Comparison of ENCODE assay signal across 7 cellular contexts in the genomic region with DNA sequence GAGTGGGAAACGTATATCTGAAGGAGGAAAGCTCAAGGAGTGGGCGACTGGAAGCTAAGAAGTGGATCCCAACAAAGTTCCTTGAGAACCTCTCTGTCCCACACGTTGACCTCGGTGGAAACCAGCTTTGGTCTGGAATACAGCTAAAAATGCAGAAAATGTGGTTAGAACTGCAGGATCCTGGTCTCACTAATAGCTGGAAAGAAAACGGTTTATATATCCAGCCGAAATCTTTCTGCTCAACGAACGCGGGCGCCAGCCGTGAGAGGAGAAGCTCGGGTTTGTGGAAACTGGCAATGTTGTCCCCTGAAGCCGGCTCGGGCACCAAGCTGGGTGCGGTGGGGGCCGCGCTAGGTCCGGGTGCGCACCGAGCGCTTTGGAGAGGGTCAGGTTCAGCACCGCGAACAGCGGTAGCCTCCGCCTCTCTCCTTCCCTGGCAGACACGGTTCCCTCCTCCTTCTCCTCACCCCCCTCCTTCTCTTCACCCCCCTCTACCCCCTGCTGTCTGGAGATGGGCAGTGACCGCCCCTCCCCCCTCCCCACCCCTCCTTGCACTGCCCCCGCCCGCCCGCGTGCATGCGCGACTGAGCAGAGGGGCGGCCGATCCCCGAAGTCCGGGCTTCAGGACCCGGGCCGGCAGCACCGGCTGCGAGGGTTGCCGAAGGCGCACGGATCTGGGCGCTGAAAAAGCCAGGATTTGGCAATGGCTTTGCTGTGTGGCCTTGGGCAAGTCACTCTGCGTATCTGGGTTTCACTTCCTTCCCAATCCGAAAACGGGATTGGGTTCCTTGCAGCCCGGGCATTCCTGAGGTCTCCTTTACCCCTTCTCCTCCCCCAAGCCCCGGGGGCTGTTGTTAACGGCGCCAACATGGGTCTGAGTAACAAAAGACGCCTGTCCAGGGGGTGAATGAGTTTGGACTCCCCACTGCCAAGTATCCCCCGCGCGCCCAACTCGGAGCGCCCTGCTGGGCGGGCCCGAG. TPM values are rescaled to one million over a fixed set of nuclear protein-coding genes. Genes with fewer than 3 reads are reported as not detected.
DNase-seq lines count a peak whose midpoint lies in the region; ATAC-seq and TF ChIP-seq lines count a peak whose summit lies in the region.

A gene with protein sequence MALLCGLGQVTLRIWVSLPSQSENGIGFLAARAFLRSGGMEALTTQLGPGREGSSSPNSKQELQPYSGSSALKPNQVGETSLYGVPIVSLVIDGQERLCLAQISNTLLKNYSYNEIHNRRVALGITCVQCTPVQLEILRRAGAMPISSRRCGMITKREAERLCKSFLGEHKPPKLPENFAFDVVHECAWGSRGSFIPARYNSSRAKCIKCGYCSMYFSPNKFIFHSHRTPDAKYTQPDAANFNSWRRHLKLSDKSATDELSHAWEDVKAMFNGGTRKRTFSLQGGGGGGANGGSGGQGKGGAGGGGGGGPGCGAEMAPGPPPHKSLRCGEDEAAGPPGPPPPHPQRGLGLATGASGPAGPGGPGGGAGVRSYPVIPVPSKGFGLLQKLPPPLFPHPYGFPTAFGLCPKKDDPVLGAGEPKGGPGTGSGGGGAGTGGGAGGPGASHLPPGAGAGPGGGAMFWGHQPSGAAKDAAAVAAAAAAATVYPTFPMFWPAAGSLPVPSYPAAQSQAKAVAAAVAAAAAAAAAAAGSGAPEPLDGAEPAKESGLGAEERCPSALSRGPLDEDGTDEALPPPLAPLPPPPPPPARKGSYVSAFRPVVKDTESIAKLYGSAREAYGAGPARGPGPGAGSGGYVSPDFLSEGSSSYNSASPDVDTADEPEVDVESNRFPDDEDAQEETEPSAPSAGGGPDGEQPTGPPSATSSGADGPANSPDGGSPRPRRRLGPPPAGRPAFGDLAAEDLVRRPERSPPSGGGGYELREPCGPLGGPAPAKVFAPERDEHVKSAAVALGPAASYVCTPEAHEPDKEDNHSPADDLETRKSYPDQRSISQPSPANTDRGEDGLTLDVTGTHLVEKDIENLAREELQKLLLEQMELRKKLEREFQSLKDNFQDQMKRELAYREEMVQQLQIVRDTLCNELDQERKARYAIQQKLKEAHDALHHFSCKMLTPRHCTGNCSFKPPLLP (plus strand): TSS at position 610 of the 980 bp plus-strand sequence. CDS start 94 bp downstream, at position 704.

- H3K27me3 ChIP-seq in psoas muscle (ENCODE audit: insufficient read depth in 3 of 3, low read length in 2 of 3): peaks cover 0 to 100% (median 70%) of the 10 kb centered on the region in 3 donors

- 2% methylated on average over 51 to 59 of the region's 60 CpGs for WGBS in psoas muscle, 3 donors

- intact Hi-C loops in psoas muscle (cut with DNase I): no loop called here

- DNase-seq in GM20000 (ENCODE audit: low spot score) (peak; percentile 73), SK-N-MC (ENCODE audit: low read depth, low spot score) (no peak), fibroblast of gingiva (ENCODE audit: low read depth) (peak; percentile 20), psoas muscle (peak in 1 of 2 donors; percentile 46), nucleus accumbens (lab: John Stamatoyannopoulos, UW) (no peak), foreskin melanocyte (no peak), NCI-H1436 (lab: John Stamatoyannopoulos, UW) (no peak)

- no peak within 1 kb of the TSS for H3K9ac ChIP-seq in SK-N-MC (ENCODE audit: insufficient read length)

- no peak for TF ChIP-seq CTCF in GM20000 (IDR thresholded peaks at IDR 0.05; ENCODE audit: extremely low read depth, missing control alignments)
- TF ChIP-seq CTCF in psoas muscle (IDR thresholded peaks at IDR 0.05): no peak

- H3K9me3 ChIP-seq in SK-N-MC (ENCODE audit: low read depth, low read length): no peaks in the 10 kb centered on the region
- no peaks in the 10 kb centered on the region for H3K9me3 ChIP-seq in psoas muscle

- H3K4me3 ChIP-seq in SK-N-MC (peak within 1 kb of the TSS; percentile 62), psoas muscle (peak within 1 kb of the TSS; percentile 32)

- no peak within 1 kb of the TSS for H3K27ac ChIP-seq in SK-N-MC
- no peak within 1 kb of the TSS for H3K27ac ChIP-seq in psoas muscle

- H3K36me3 ChIP-seq in SK-N-MC (ENCODE audit: insufficient read depth, low read length) (no peaks in the 10 kb centered on the region), psoas muscle (ENCODE audit: insufficient read depth in 1 of 2, low read depth in 1 of 2) (no peaks in the 10 kb centered on the region)

- ATAC-seq in psoas muscle: peak in 2 of 4 donors; percentile 48 to 53

- H3K4me1 ChIP-seq in psoas muscle: peaks cover 13% of the 10 kb centered on the region

RNA-seq across cellular contexts. Expression of the gene that starts here (rescaled TPM):
- total RNA-seq in psoas muscle: under 1 TPM; 0.13 to 0.48 (median 0.29) TPM
- under 1 TPM; 0.06 to 0.07 (median 0.06) TPM for polyA plus RNA-seq in psoas muscle

Comparison
In these comparisons a context has a peak if more than half of its experiments do, and no peak if none do; other contexts are left out.
1. DNase-seq: peak in GM20000 (single experiment) and fibroblast of gingiva (single experiment); none in SK-N-MC (single experiment), nucleus accumbens (0 of 56), foreskin melanocyte (single experiment) and NCI-H1436 (single experiment).